8 cellular contexts compared by ENCODE assay signal in genomic region chr17:7839890-7840260, GRCh38. TPM values are rescaled to one million over a fixed set of nuclear protein-coding genes. Genes with fewer than 3 reads are reported as not detected.
A peak's percentile ranks its signal among the peaks of the same experiment; 100 is the strongest.
DNase-seq lines count a peak whose midpoint lies in the region; FAIRE-seq and TF ChIP-seq lines count a peak whose summit lies in the region.
"Had no signal": no experiment of that assay in that cellular context is flagged by ENCODE, and none has a peak within 500 bp of the region (broad histone marks: within the 10 kb centered on the region; RNA-seq: fewer than 3 reads in every experiment).

No MANE protein-coding gene starts in this region.

- no peak overlapping the region for H3K4me3 ChIP-seq in osteoblast (ENCODE audit: insufficient read depth, low read length)

- H3K9me3 ChIP-seq in osteoblast (ENCODE audit: low read depth, low read length): no peaks in the 10 kb centered on the region

- no peaks in the 10 kb centered on the region for H3K27me3 ChIP-seq in osteoblast (ENCODE audit: insufficient read depth, low read length)

- peaks cover 9% of the 10 kb centered on the region for H3K36me3 ChIP-seq in osteoblast (ENCODE audit: insufficient read depth, low read length)

- no peak overlapping the region for H2AFZ ChIP-seq in osteoblast (ENCODE audit: low read length)

- peak; percentile 95 for FAIRE-seq in G401.6 (lab: Jason Lieb, UNC)

- DNase-seq in NCI-H1105 treated with DMSO at 0.1 percent for 48 hours (lab: John Stamatoyannopoulos, UW) (peak; percentile 38), cerebellar cortex (ENCODE audit: low spot score) (peak; percentile 68), osteoblast (ENCODE audit: insufficient read length, low spot score, missing footprints) (peak; percentile 91), GDM1 (lab: John Stamatoyannopoulos, UW) (no peak), LoVo (ENCODE audit: low spot score) (no peak), GM03348 (ENCODE audit: low spot score) (no peak)
- DNase-seq: activated CD4-positive, alpha-beta T cell treated with anti-CD3 and anti-CD28 coated beads, Interleukin-2, amount 50 U/mL, for 1 hour had no signal

- peaks cover 27% of the 10 kb centered on the region for H4K20me1 ChIP-seq in osteoblast (ENCODE audit: insufficient read depth, low read length)

- peaks cover 44% of the 10 kb centered on the region for H3K4me1 ChIP-seq in osteoblast (ENCODE audit: insufficient read depth, low read length)

- H3K27ac ChIP-seq in osteoblast (ENCODE audit: low read depth, low read length): no peak overlapping the region

- no peak for TF ChIP-seq CTCF in osteoblast (IDR thresholded peaks at IDR 0.05; ENCODE audit: extremely low read depth, low read depth, low read length)

- no peak overlapping the region for H3K4me2 ChIP-seq in osteoblast (ENCODE audit: insufficient read depth, low read length)

- peaks cover 22% of the 10 kb centered on the region for H3K79me2 ChIP-seq in osteoblast (ENCODE audit: insufficient read depth, low read length)

RNA-seq across cellular contexts. Expression of gene KDM6B, which starts 5.9 kb away (rescaled TPM):
- 5.6 and 12.3 TPM in 2 replicates for total RNA-seq in osteoblast

RNA-seq across cellular contexts. Expression of gene TMEM88, which starts 15.0 kb away (rescaled TPM):
- 0.29 and 0.36 TPM in 2 replicates for total RNA-seq in osteoblast

RNA-seq across cellular contexts. Expression of gene NAA38, which starts 17.5 kb away (rescaled TPM):
- total RNA-seq in osteoblast: 25.3 and 29.7 TPM in 2 replicates

RNA-seq across cellular contexts. Expression of gene CYB5D1, which starts 17.9 kb away (rescaled TPM):
- total RNA-seq in osteoblast: 8.3 and 10.5 TPM in 2 replicates

RNA-seq across cellular contexts. Expression of gene CHD3, which starts 48.7 kb away (rescaled TPM):
- 95.2 and 97.0 TPM in 2 replicates for total RNA-seq in osteoblast

Comparison
In these comparisons a context has a peak if more than half of its experiments do, and no peak if none do; other contexts are left out.
1. DNase-seq: peak in NCI-H1105 treated with DMSO at 0.1 percent for 48 hours (single experiment), cerebellar cortex (single experiment) and osteoblast (single experiment); none in GDM1 (single experiment), LoVo (single experiment) and GM03348 (single experiment).